In genomic region chr3:30671527-30672286, GRCh38 we compare ENCODE assay signal across 19 cellular contexts.
DNase-seq lines count a peak whose midpoint lies in the region; ATAC-seq and TF ChIP-seq lines count a peak whose summit lies in the region.
"Had no signal": no experiment of that assay in that cellular context is flagged by ENCODE, and none has a peak within 500 bp of the region (broad histone marks: within the 10 kb centered on the region; RNA-seq: fewer than 3 reads in every experiment).

No MANE protein-coding gene starts in this region.

- no peak overlapping the region for H3K4me3 Mint-ChIP-seq in MCF 10A (ENCODE audit: unreplicated experiment)

- BruUV-seq in MCF 10A (replicated peaks; lab: Mats Ljungman, UMichigan) = TSS peak; percentile 50

- CTCF ChIA-PET in MCF 10A (lab: Yijun Ruan, JAX) = interaction anchor here (0.9 to 1.8 kb wide), 3 partner anchors 13 to 352 kb away, joined by 3 to 4 read pairs (median 4); no protein-coding TSS in a partner anchor

- peak overlapping the region; percentile 37 for H3K27ac Mint-ChIP-seq in MCF 10A (ENCODE audit: low read depth, unreplicated experiment)
- peak overlapping the region; percentile 80 to 85 for H3K27ac Mint-ChIP-seq in activated naive CD4-positive, alpha-beta T cell treated with anti-CD3 and anti-CD28 coated beads, Interleukin-2, amount 50 U/mL, for 72 hours

- H3K36me3 ChIP-seq in breast epithelium (peaks cover 6% of the 10 kb centered on the region), lower lobe of right lung (peaks cover 75% of the 10 kb centered on the region), aorta (ENCODE audit: control insufficient read depth in 1 of 2, insufficient read depth in 2 of 2, low read length in 1 of 2) (peaks cover 11 to 18% of the 10 kb centered on the region in 2 donors)
- H3K36me3 ChIP-seq: uterus had no signal

- H3K4me1 ChIP-seq in breast epithelium (no peaks in the 10 kb centered on the region), lower lobe of right lung (peaks cover 59% of the 10 kb centered on the region), aorta (ENCODE audit: control insufficient read depth in 1 of 2, insufficient read depth in 2 of 2, low read length in 2 of 2) (peaks cover 2 to 5% of the 10 kb centered on the region in 2 donors)
- H3K4me1 ChIP-seq: parathyroid adenoma had no signal

- H3K9me3 ChIP-seq in breast epithelium = no peaks in the 10 kb centered on the region
- no peaks in the 10 kb centered on the region for H3K9me3 ChIP-seq in lower lobe of right lung
- H3K9me3 ChIP-seq in aorta (ENCODE audit: control insufficient read depth, low read length) = no peaks in the 10 kb centered on the region
- H3K9me3 ChIP-seq: esophagus squamous epithelium, mucosa of descending colon, uterus had no signal

- POLR2A ChIA-PET in MCF 10A (lab: Yijun Ruan, JAX) = interaction anchor here (0.5 to 1.4 kb wide), 3 partner anchors 26 to 460 kb away, joined by 3 to 4 read pairs (median 3); no protein-coding TSS in a partner anchor

- intact Hi-C loops in MCF 10A (cut with micrococcal nuclease) (no loop called here), breast epithelium (cut with DNase I; ENCODE audit: low total_unique reads) (no loop called here), lower lobe of right lung (cut with DNase I) (no loop called here), aorta (cut with DNase I) (no loop called here), posterior vena cava (cut with DNase I) (no loop called here)

- TF ChIP-seq CTCF in MCF 10A (IDR thresholded peaks at IDR 0.05; ENCODE audit: unreplicated experiment) (no peak), breast epithelium (IDR thresholded peaks at IDR 0.05) (no peak), lower lobe of right lung (IDR thresholded peaks at IDR 0.05) (no peak)

- DNase-seq in MCF 10A (ENCODE audit: unreplicated experiment) (no peak), breast epithelium (ENCODE audit: low spot score in 2 of 2) (no peak), lower lobe of right lung (no peak), aorta (no peak), activated gamma-delta T cell treated with Interleukin-2 at 50 U/mL for 16 hours (no peak), Ammon's horn (ENCODE audit: low spot score) (no peak), posterior vena cava (ENCODE audit: low spot score) (no peak)
- no peak for DNase-seq in activated naive CD4-positive, alpha-beta T cell treated with anti-CD3 and anti-CD28 coated beads, Interleukin-2, amount 50 U/mL, for 72 hours (ENCODE audit: low spot score in 2 of 2)
- DNase-seq: DMS 273 treated with DMSO at 0.1 percent for 48 hours; esophagus squamous epithelium; H7; head of caudate nucleus; mucosa of descending colon; NCI-H2107; small intestine; stimulated activated naive CD4-positive, alpha-beta T cell treated with Interleukin-2 at 50 U/mL for 16 hours; uterus had no signal

- ATAC-seq in activated naive CD4-positive, alpha-beta T cell treated with anti-CD3 and anti-CD28 coated beads, Interleukin-2, amount 50 U/mL, for 72 hours = peak; percentile 46 to 69
- ATAC-seq in lower lobe of right lung (peak; percentile 3 to 12), aorta (ENCODE audit: low FRiP score) (peak; percentile 6)
- ATAC-seq: Panc1 had no signal

- H3K36me3 Mint-ChIP-seq in MCF 10A (ENCODE audit: insufficient read depth, unreplicated experiment) = peaks cover 100% of the 10 kb centered on the region
- peaks cover 70 to 90% of the 10 kb centered on the region in 2 donors for H3K36me3 Mint-ChIP-seq in activated naive CD4-positive, alpha-beta T cell treated with anti-CD3 and anti-CD28 coated beads, Interleukin-2, amount 50 U/mL, for 72 hours

- WGBS in aorta, 2 donors = 96 to 97% methylated on average over 20 of the region's 20 CpGs

- H3K9me3 Mint-ChIP-seq in MCF 10A (ENCODE audit: unreplicated experiment) = no peaks in the 10 kb centered on the region
- peaks cover 4% of the 10 kb centered on the region in 2 donors for H3K9me3 Mint-ChIP-seq in activated naive CD4-positive, alpha-beta T cell treated with anti-CD3 and anti-CD28 coated beads, Interleukin-2, amount 50 U/mL, for 72 hours

- peaks cover 23% of the 10 kb centered on the region for H3K4me1 Mint-ChIP-seq in MCF 10A (ENCODE audit: insufficient read depth, unreplicated experiment)

- H3K4me3 ChIP-seq in breast epithelium (no peak overlapping the region), lower lobe of right lung (no peak overlapping the region), aorta (ENCODE audit: low read length in 2 of 2) (no peak overlapping the region)
- H3K4me3 ChIP-seq: esophagus squamous epithelium, mucosa of descending colon, uterus had no signal

- H3K27me3 Mint-ChIP-seq in MCF 10A (ENCODE audit: insufficient read depth, unreplicated experiment) = no peaks in the 10 kb centered on the region

- no peaks in the 10 kb centered on the region for H3K27me3 ChIP-seq in breast epithelium
- H3K27me3 ChIP-seq in lower lobe of right lung (ENCODE audit: low read depth) = no peaks in the 10 kb centered on the region
- no peaks in the 10 kb centered on the region for H3K27me3 ChIP-seq in aorta (ENCODE audit: control insufficient read depth in 1 of 2, insufficient read depth in 2 of 2, low read length in 1 of 2)
- H3K27me3 ChIP-seq: esophagus squamous epithelium, uterus had no signal

- H3K27ac ChIP-seq in breast epithelium (no peak overlapping the region), lower lobe of right lung (no peak overlapping the region), aorta (ENCODE audit: low read depth in 1 of 2, low read length in 2 of 2) (no peak overlapping the region)
- H3K27ac ChIP-seq: parathyroid adenoma had no signal

- no peak for TF ChIP-seq POLR2A in breast epithelium (IDR thresholded peaks at IDR 0.05)

Comparison
In these comparisons a context has a peak if more than half of its experiments do, and no peak if none do; other contexts are left out.
1. ATAC-seq: peak in every context shown above with its lines; median percentile 58 in activated naive CD4-positive, alpha-beta T cell treated with anti-CD3 and anti-CD28 coated beads, Interleukin-2, amount 50 U/mL, for 72 hours; 8 in lower lobe of right lung; 6 in aorta.